ENCODE assay signal across 8 cellular contexts in genomic region chr3:104102386-104102785, GRCh38.
DNase-seq lines count a peak whose midpoint lies in the region; ATAC-seq and TF ChIP-seq lines count a peak whose summit lies in the region.

No MANE protein-coding gene starts in this region.

- H3K27me3 ChIP-seq in mesenchymal stem cell (ENCODE audit: control insufficient read depth in 1 of 2, insufficient read depth in 1 of 2, low read length in 2 of 2), result no peaks in the 10 kb centered on the region
- no peaks in the 10 kb centered on the region for H3K27me3 ChIP-seq in suprapubic skin

- no peak overlapping the region for H3K14ac ChIP-seq in mesenchymal stem cell (ENCODE audit: low read length in 2 of 2)

- no peak overlapping the region for H2BK15ac ChIP-seq in mesenchymal stem cell (ENCODE audit: low read depth, poor library complexity, severe bottlenecking)

- H2BK5ac ChIP-seq in mesenchymal stem cell (ENCODE audit: low read depth, low read length, poor library complexity, severe bottlenecking), result no peak overlapping the region

- no peaks in the 10 kb centered on the region for H3K9me3 ChIP-seq in mesenchymal stem cell (ENCODE audit: control insufficient read depth, low read length)
- H3K9me3 ChIP-seq in suprapubic skin, result no peaks in the 10 kb centered on the region

- no peak overlapping the region for H3K4me2 ChIP-seq in mesenchymal stem cell (ENCODE audit: low read length, poor library complexity, severe bottlenecking)

- H4K8ac ChIP-seq in mesenchymal stem cell (ENCODE audit: low read length), result no peak overlapping the region

- H3K36me3 ChIP-seq in mesenchymal stem cell (ENCODE audit: control insufficient read depth in 1 of 2, insufficient read depth in 2 of 2, low read depth in 1 of 2, low read length in 2 of 2), result no peaks in the 10 kb centered on the region
- no peaks in the 10 kb centered on the region for H3K36me3 ChIP-seq in suprapubic skin

- no peak overlapping the region for H2AK5ac ChIP-seq in mesenchymal stem cell (ENCODE audit: low read length, severe bottlenecking)

- H3K4ac ChIP-seq in mesenchymal stem cell (ENCODE audit: low read depth in 1 of 2, low read length in 2 of 2), result no peak overlapping the region

- peak; percentile 70 for TF ChIP-seq CTCF in astrocyte of the spinal cord (IDR thresholded peaks at IDR 0.05; ENCODE audit: low read depth, low read length)
- TF ChIP-seq CTCF in suprapubic skin (IDR thresholded peaks at IDR 0.05), result no peak

- no peak overlapping the region for H3K4me3 ChIP-seq in astrocyte of the spinal cord (ENCODE audit: low read depth, low read length)
- H3K4me3 ChIP-seq in mesenchymal stem cell (ENCODE audit: insufficient read depth in 1 of 2, low read depth in 1 of 2, low read length in 2 of 2), result no peak overlapping the region
- no peak overlapping the region for H3K4me3 ChIP-seq in suprapubic skin

- no peak for TF ChIP-seq POLR2A in suprapubic skin (IDR thresholded peaks at IDR 0.05)

- DNase-seq in DMS 273 (lab: John Stamatoyannopoulos, UW; ENCODE audit: unreplicated experiment), result peak; percentile 81
- peak; percentile 31 for DNase-seq in NCI-H2081 treated with DMSO at 0.1 percent for 48 hours (lab: John Stamatoyannopoulos, UW)
- DNase-seq in astrocyte of the spinal cord (ENCODE audit: low read depth, low spot score), result peak; percentile 61
- peak; percentile 62 for DNase-seq in mesenchymal stem cell
- DNase-seq in suprapubic skin (ENCODE audit: low spot score in 2 of 2), result no peak
- no peak for DNase-seq in stimulated activated naive CD4-positive, alpha-beta T cell treated with Interleukin-2 at 50 U/mL for 16 hours (lab: John Stamatoyannopoulos, UW)

- H3K4me1 ChIP-seq in mesenchymal stem cell (ENCODE audit: control insufficient read depth, insufficient read depth, low read depth, low read length) (no peaks in the 10 kb centered on the region), suprapubic skin (no peaks in the 10 kb centered on the region)

- H3K9ac ChIP-seq in mesenchymal stem cell (ENCODE audit: low read length), result no peak overlapping the region

- 7% methylated on average over 3 of the region's 3 CpGs for WGBS in mesenchymal stem cell
- WGBS in suprapubic skin, result 35% methylated on average over 3 of the region's 3 CpGs

- no peak overlapping the region for H2BK120ac ChIP-seq in mesenchymal stem cell (ENCODE audit: low read depth, low read length)

- H3K18ac ChIP-seq in mesenchymal stem cell (ENCODE audit: low read depth in 1 of 2, low read length in 2 of 2), result no peak overlapping the region

- peak overlapping the region; percentile 29 for H2AFZ ChIP-seq in mesenchymal stem cell (ENCODE audit: low read depth, low read length)

- in situ Hi-C loops in astrocyte of the spinal cord (cut with HindIII; ENCODE audit: low sequenced_read_pairs), result no loop called here

- no peak overlapping the region for H2BK12ac ChIP-seq in mesenchymal stem cell (ENCODE audit: low read length in 2 of 2)

- no peak overlapping the region for H3K23ac ChIP-seq in mesenchymal stem cell (ENCODE audit: low read length in 2 of 2)

- H4K91ac ChIP-seq in mesenchymal stem cell (ENCODE audit: low read length), result no peak overlapping the region

- H3K27ac ChIP-seq in mesenchymal stem cell (ENCODE audit: low read length, poor library complexity, severe bottlenecking) (no peak overlapping the region), suprapubic skin (no peak overlapping the region)

- TF ChIP-seq EP300 in suprapubic skin (IDR thresholded peaks at IDR 0.05), result no peak

- ATAC-seq in GM19035 (IDR thresholded peaks at IDR 0.05; ENCODE audit: unreplicated experiment) (peak; percentile 88), HG03066 (IDR thresholded peaks at IDR 0.05; ENCODE audit: low read depth, unreplicated experiment) (peak; percentile 92)

- H3K79me1 ChIP-seq in mesenchymal stem cell (replicated peaks; ENCODE audit: low read length, poor library complexity, severe bottlenecking), result no peaks in the 10 kb centered on the region

Comparison
In these comparisons a context has a peak if more than half of its experiments do, and no peak if none do; other contexts are left out.
1. DNase-seq: peak in DMS 273 (single experiment), NCI-H2081 treated with DMSO at 0.1 percent for 48 hours (single experiment), astrocyte of the spinal cord (single experiment) and mesenchymal stem cell (single experiment); none in suprapubic skin (0 of 2) and stimulated activated naive CD4-positive, alpha-beta T cell treated with Interleukin-2 at 50 U/mL for 16 hours (single experiment).